In genomic region chr10:122543676-122544075, GRCh38 we compare ENCODE assay signal across 20 cellular contexts. TPM values are rescaled to one million over a fixed set of nuclear protein-coding genes. Genes with fewer than 3 reads are reported as not detected.
DNase-seq lines count a peak whose midpoint lies in the region; ATAC-seq, FAIRE-seq and TF ChIP-seq lines count a peak whose summit lies in the region.
"Had no signal": no experiment of that assay in that cellular context is flagged by ENCODE, and none has a peak within 500 bp of the region (broad histone marks: within the 10 kb centered on the region; RNA-seq: fewer than 3 reads in every experiment).

No MANE protein-coding gene starts in this region.

- no peak for ATAC-seq in stimulated activated effector memory CD8-positive, alpha-beta T cell treated with anti-CD3 and anti-CD28 coated beads, Interleukin-12 subunit alpha, Interleukin-12 subunit beta, amount 100 ng/mL, for 72 hours
- no peak for ATAC-seq in effector memory CD8-positive, alpha-beta T cell (replicated peaks)

- H3K4me1 ChIP-seq in CD8-positive, alpha-beta memory T cell (ENCODE audit: insufficient read depth, low read length): peaks cover 45% of the 10 kb centered on the region
- H3K4me1 ChIP-seq in H1 (replicated peaks in 1 of 4; ENCODE audit: control insufficient read depth in 3 of 4, insufficient read depth in 4 of 4, low read length in 3 of 4): no peaks in the 10 kb centered on the region
- H3K4me1 ChIP-seq: SJSA1 had no signal

- no peaks in the 10 kb centered on the region for H4K20me1 ChIP-seq in H1 (replicated peaks in 1 of 2; ENCODE audit: control insufficient read depth in 1 of 2, insufficient read depth in 2 of 2, low read length in 2 of 2)

- H3K79me1 ChIP-seq in H1 (ENCODE audit: low read depth, low read length): no peaks in the 10 kb centered on the region

- no peak overlapping the region for H3K4me3 ChIP-seq in CD8-positive, alpha-beta memory T cell (ENCODE audit: low read length)
- no peak overlapping the region for H3K4me3 ChIP-seq in H1 (ENCODE audit: extremely low read depth in 1 of 4, insufficient read depth in 2 of 4, low read depth in 3 of 4, low read length in 4 of 4)
- H3K4me3 ChIP-seq: SJSA1 had no signal

- H3K4ac ChIP-seq in H1 (replicated peaks; ENCODE audit: insufficient read length, low read depth, low read length): no peak overlapping the region

- H3K9me3 Mint-ChIP-seq in CD8-positive, alpha-beta memory T cell: no peaks in the 10 kb centered on the region
- H3K9me3 Mint-ChIP-seq in stimulated activated effector memory CD8-positive, alpha-beta T cell treated with anti-CD3 and anti-CD28 coated beads, Interleukin-12 subunit alpha, Interleukin-12 subunit beta, amount 100 ng/mL, for 72 hours: no peaks in the 10 kb centered on the region
- no peaks in the 10 kb centered on the region for H3K9me3 Mint-ChIP-seq in effector memory CD8-positive, alpha-beta T cell
- H3K9me3 Mint-ChIP-seq: CD4-positive, alpha-beta memory T cell had no signal

- no peaks in the 10 kb centered on the region for H3K36me3 Mint-ChIP-seq in CD8-positive, alpha-beta memory T cell
- H3K36me3 Mint-ChIP-seq in stimulated activated effector memory CD8-positive, alpha-beta T cell treated with anti-CD3 and anti-CD28 coated beads, Interleukin-12 subunit alpha, Interleukin-12 subunit beta, amount 100 ng/mL, for 72 hours: no peaks in the 10 kb centered on the region
- H3K36me3 Mint-ChIP-seq in effector memory CD8-positive, alpha-beta T cell (ENCODE audit: insufficient read depth): no peaks in the 10 kb centered on the region
- H3K36me3 Mint-ChIP-seq: CD4-positive, alpha-beta memory T cell had no signal

- no peak for TF ChIP-seq RAD21 in H1 (IDR thresholded peaks at IDR 0.05 in 1 of 2, conservative IDR thresholded peaks at IDR 0.05 in 1 of 2; ENCODE audit: low read depth in 2 of 2, low read length in 2 of 2)

- H3K4me2 ChIP-seq in H1 (ENCODE audit: insufficient read depth in 1 of 2, low read depth in 2 of 2, low read length in 2 of 2): no peak overlapping the region

- no peak overlapping the region for H2AFZ ChIP-seq in H1 (ENCODE audit: low read length)

- peak overlapping the region in 3 of 7 donors; percentile 7 to 76 (median 28) for H3K4me3 Mint-ChIP-seq in CD8-positive, alpha-beta memory T cell
- no peak overlapping the region for H3K4me3 Mint-ChIP-seq in stimulated activated effector memory CD8-positive, alpha-beta T cell treated with anti-CD3 and anti-CD28 coated beads, Interleukin-12 subunit alpha, Interleukin-12 subunit beta, amount 100 ng/mL, for 72 hours
- peak overlapping the region in 1 of 2 donors; percentile 60 for H3K4me3 Mint-ChIP-seq in effector memory CD8-positive, alpha-beta T cell

- no peaks in the 10 kb centered on the region for H3K27me3 ChIP-seq in CD8-positive, alpha-beta memory T cell (ENCODE audit: insufficient read depth, low read length, poor library complexity, severe bottlenecking)
- no peaks in the 10 kb centered on the region for H3K27me3 ChIP-seq in H1 (replicated peaks in 1 of 4; ENCODE audit: control insufficient read depth in 3 of 4, extremely low read depth in 1 of 4, insufficient read depth in 3 of 4, low read length in 3 of 4)
- H3K27me3 ChIP-seq: SJSA1 had no signal

- H4K91ac ChIP-seq in H1 (replicated peaks; ENCODE audit: insufficient read length, low read length): no peak overlapping the region

- H3K27ac ChIP-seq in CD8-positive, alpha-beta memory T cell (ENCODE audit: low read depth, low read length): no peak overlapping the region
- H3K27ac ChIP-seq in H1 (ENCODE audit: low read depth, low read length): no peak overlapping the region
- H3K27ac ChIP-seq: HL-60, RWPE1, SJSA1 had no signal

- peak overlapping the region in 5 of 8 donors; percentile 39 to 87 (median 62) for H3K27ac Mint-ChIP-seq in CD8-positive, alpha-beta memory T cell
- H3K27ac Mint-ChIP-seq in stimulated activated effector memory CD8-positive, alpha-beta T cell treated with anti-CD3 and anti-CD28 coated beads, Interleukin-12 subunit alpha, Interleukin-12 subunit beta, amount 100 ng/mL, for 72 hours: peak overlapping the region; percentile 11
- H3K27ac Mint-ChIP-seq in effector memory CD8-positive, alpha-beta T cell: peak overlapping the region in 1 of 2 donors; percentile 77

- H4K8ac ChIP-seq in H1 (ENCODE audit: extremely low read depth, insufficient read depth, low read length): no peak overlapping the region

- no peaks in the 10 kb centered on the region for H3K79me2 ChIP-seq in H1 (ENCODE audit: control insufficient read depth in 1 of 2, insufficient read depth in 2 of 2, low read length in 2 of 2)

- no peak for DNase-seq in CD8-positive, alpha-beta memory T cell
- DNase-seq in M059J (ENCODE audit: low read depth) (peak; percentile 19), H1 (ENCODE audit: low read depth in 1 of 2, low spot score in 2 of 2) (no peak), cortex of kidney (lab: John Stamatoyannopoulos, UW) (no peak)
- DNase-seq in stimulated activated effector memory CD8-positive, alpha-beta T cell treated with anti-CD3 and anti-CD28 coated beads, Interleukin-12 subunit alpha, Interleukin-12 subunit beta, amount 100 ng/mL, for 72 hours (ENCODE audit: low spot score in 2 of 2): no peak
- DNase-seq in effector memory CD8-positive, alpha-beta T cell: no peak
- no peak for DNase-seq in NK-92 treated with Interleukin-12 subunit alpha and Interleukin-12 subunit beta, amount 100 ng/mL, for 24 hours (lab: John Stamatoyannopoulos, UW)
- DNase-seq: CD4-positive, alpha-beta memory T cell; DMS79 treated with DMSO at 0.1 percent for 48 hours; HCEC 1CT; MV-4-11; NCI-H1417 treated with DMSO at 0.1 percent for 48 hours; NCI-H2029; OCI-M1 had no signal

- no peaks in the 10 kb centered on the region for H3K36me3 ChIP-seq in CD8-positive, alpha-beta memory T cell (ENCODE audit: insufficient read depth, low read length)
- H3K36me3 ChIP-seq in H1 (ENCODE audit: control insufficient read depth in 2 of 4, insufficient read depth in 4 of 4, low read length in 3 of 4): no peaks in the 10 kb centered on the region
- H3K36me3 ChIP-seq: SJSA1 had no signal

- no peak overlapping the region for H2BK20ac ChIP-seq in H1 (ENCODE audit: low read length)

- no peaks in the 10 kb centered on the region for H3K9me3 ChIP-seq in CD8-positive, alpha-beta memory T cell (ENCODE audit: low read length)
- H3K9me3 ChIP-seq in H1 (ENCODE audit: insufficient read depth in 2 of 2, low read depth in 1 of 2, low read length in 1 of 2): no peaks in the 10 kb centered on the region
- H3K9me3 ChIP-seq: SJSA1 had no signal

- H3K27me3 Mint-ChIP-seq in CD8-positive, alpha-beta memory T cell: no peaks in the 10 kb centered on the region
- H3K27me3 Mint-ChIP-seq in effector memory CD8-positive, alpha-beta T cell: no peaks in the 10 kb centered on the region
- H3K27me3 Mint-ChIP-seq: CD4-positive, alpha-beta memory T cell had no signal

- no peak overlapping the region for H2BK5ac ChIP-seq in H1 (ENCODE audit: low read depth, low read length)

- no peak overlapping the region for H2BK120ac ChIP-seq in H1 (replicated peaks; ENCODE audit: low read depth, low read length)

- POLR2A ChIA-PET in CD8-positive, alpha-beta memory T cell (lab: Charles Lee): interaction anchor here (0.7 kb wide), 1 partner anchor 305 kb away, joined by 7 read pairs; no protein-coding TSS in a partner anchor
- POLR2A ChIA-PET in H1 (lab: Charles Lee; ENCODE audit: partially characterized antibody): no interaction called here

- H2BK12ac ChIP-seq in H1 (ENCODE audit: low read depth, low read length): no peak overlapping the region

- H3K23ac ChIP-seq in H1 (ENCODE audit: insufficient read length): no peak overlapping the region

- no peak for TF ChIP-seq EP300 in H1 (IDR thresholded peaks at IDR 0.05; ENCODE audit: borderline replicate concordance in 1 of 2, low read depth in 2 of 2, low read length in 2 of 2)

- no peak for TF ChIP-seq CTCF in H1 (IDR thresholded peaks at IDR 0.05; ENCODE audit: control extremely low read depth in 1 of 3, insufficient read depth in 1 of 3, low read depth in 1 of 3, low read length in 3 of 3)

- no peaks in the 10 kb centered on the region for H3K23me2 ChIP-seq in H1 (ENCODE audit: low read depth, low read length)

- TF ChIP-seq POLR2A in H1 (IDR thresholded peaks at IDR 0.05; ENCODE audit: control extremely low read depth in 1 of 2, low read depth in 2 of 2, low read length in 2 of 2): no peak

- H3K14ac ChIP-seq in H1 (ENCODE audit: insufficient read length): no peak overlapping the region

- no peak overlapping the region for H2AK5ac ChIP-seq in H1 (ENCODE audit: low read depth, low read length)

- peak; percentile 19 for FAIRE-seq in H1 (lab: Jason Lieb, UNC)
- FAIRE-seq: D721Med, HTR-8/SVneo had no signal

- peaks cover 59 to 67% (median 64%) of the 10 kb centered on the region in 3 donors for H3K4me1 Mint-ChIP-seq in CD8-positive, alpha-beta memory T cell
- H3K4me1 Mint-ChIP-seq in stimulated activated effector memory CD8-positive, alpha-beta T cell treated with anti-CD3 and anti-CD28 coated beads, Interleukin-12 subunit alpha, Interleukin-12 subunit beta, amount 100 ng/mL, for 72 hours: peaks cover 50% of the 10 kb centered on the region
- peaks cover 34 to 46% of the 10 kb centered on the region in 2 donors for H3K4me1 Mint-ChIP-seq in effector memory CD8-positive, alpha-beta T cell (ENCODE audit: low read depth in 2 of 2)

- H3K56ac ChIP-seq in H1 (replicated peaks; ENCODE audit: insufficient read length, low read depth, low read length): no peak overlapping the region

- H3K18ac ChIP-seq in H1 (ENCODE audit: extremely low read depth, low read length): no peak overlapping the region

- CTCF ChIA-PET in CD8-positive, alpha-beta memory T cell (lab: Charles Lee): interaction anchor here (5.3 kb wide), 1 partner anchor 22 kb away, joined by 17 read pairs; no protein-coding TSS in a partner anchor
- CTCF ChIA-PET in H1 (lab: Charles Lee; ENCODE audit: partially characterized antibody): interaction anchor here (0.6 to 1.0 kb wide), 2 partner anchors 13 to 137 kb away, joined by 3 read pairs; no protein-coding TSS in a partner anchor

- no peak overlapping the region for H3K9ac ChIP-seq in H1 (replicated peaks in 1 of 4; ENCODE audit: extremely low read depth in 1 of 4, low read depth in 3 of 4, low read length in 3 of 4)

- no peak overlapping the region for H2BK15ac ChIP-seq in H1 (ENCODE audit: low read length)

- no peak overlapping the region for H4K5ac ChIP-seq in H1 (ENCODE audit: insufficient read length, low read depth, low read length)

- 95% methylated on average over 4 of the region's 4 CpGs; no CpG with 5 or more reads in 1 of the 2 experiments for WGBS in H1 (ENCODE audit: extremely low coverage in 1 of 2, insufficient coverage in 1 of 2, insufficient read length in 1 of 2, insufficient replicate concordance in 2 of 2, low coverage in 1 of 2, low lambda C conversion rate in 2 of 2, missing lambda C conversion rate in 1 of 2), 2 experiments

RNA-seq across cellular contexts. Expression of gene DMBT1, which starts 16.9 kb away (rescaled TPM):
- total RNA-seq in CD8-positive, alpha-beta memory T cell: not detected
- not detected for polyA plus RNA-seq in CD8-positive, alpha-beta memory T cell
- 0.52 and 0.84 TPM in 2 replicates for total RNA-seq in M059J (2014; rRNA removed; shearing (Covaris generic))
- total RNA-seq in H1 (2021; fragmentation: NEBNext Ultra II Directional; extraction: Animal tissue kit (Norgen Biotek cat#: 25700)): not detected in 2 replicates
- polyA plus RNA-seq in H1 (2011; rRNA removed): 0.02 and 0.03 TPM in 2 replicates
- not detected for polyA plus RNA-seq in H1 (2011; cell fraction: cytosol; rRNA removed)
- polyA plus RNA-seq in H1 (2011; cell fraction: nucleus; rRNA removed): 0.04 TPM
- polyA plus RNA-seq in H1 (2012, experiment 1 of 2): not detected in 4 replicates
- polyA plus RNA-seq in H1 (2012, experiment 2 of 2): not detected
- 0.02 TPM for polyA plus RNA-seq in H1 (2013, experiment 1 of 2)
- polyA plus RNA-seq in H1 (2013, experiment 2 of 2): under 0.01 TPM
- 0.03 TPM in 1 of 2 replicates, not detected in the other for polyA minus RNA-seq in H1 (2011; rRNA and poly(A)+ RNA removed)
- polyA minus RNA-seq in H1 (2011; cell fraction: cytosol; rRNA and poly(A)+ RNA removed): not detected
- polyA minus RNA-seq in H1 (2011; cell fraction: nucleus; rRNA and poly(A)+ RNA removed): not detected
- total RNA-seq: CD4-positive, alpha-beta memory T cell; G401; SJSA1 had no signal
- polyA plus RNA-seq: CD4-positive, alpha-beta memory T cell had no signal
